20 cellular contexts compared by ENCODE assay signal in the genomic region with DNA sequence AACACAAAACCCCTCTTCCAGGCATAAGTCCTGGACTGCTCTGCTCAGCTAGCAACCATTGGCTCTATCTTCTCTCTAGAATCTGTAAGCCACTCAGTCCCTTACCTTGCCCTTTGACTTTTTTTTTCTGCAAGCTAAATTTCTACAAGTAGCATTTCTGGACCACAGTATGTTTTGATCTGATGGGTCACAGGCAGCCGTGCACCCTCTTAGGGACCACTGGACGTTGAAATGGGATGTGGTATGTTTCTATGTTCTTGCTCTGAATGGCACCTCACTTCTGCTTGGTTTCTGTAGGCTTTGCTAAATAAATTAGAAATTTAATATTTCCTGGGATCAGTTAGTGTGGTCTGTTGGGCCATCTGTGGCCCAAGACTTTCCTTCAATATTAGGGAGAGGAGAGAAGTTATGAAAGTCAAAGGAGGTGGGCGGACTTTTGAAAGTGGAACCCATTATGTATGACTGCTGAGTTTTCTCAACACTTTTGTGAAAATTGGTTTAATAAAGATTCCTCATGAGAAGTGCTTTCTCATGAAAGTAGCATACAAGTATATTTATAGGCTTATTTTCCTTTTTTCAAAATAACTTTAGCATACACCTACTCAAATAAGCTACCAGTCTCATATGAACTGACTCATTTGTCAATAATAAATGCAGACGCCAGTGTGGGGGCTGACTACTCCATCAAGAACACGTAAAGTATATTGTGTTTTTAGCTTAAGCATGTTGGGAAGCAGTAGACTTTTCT. TPM values are rescaled to one million over a fixed set of nuclear protein-coding genes. Genes with fewer than 3 reads are reported as not detected.
DNase-seq lines count a peak whose midpoint lies in the region; ATAC-seq and TF ChIP-seq lines count a peak whose summit lies in the region.
"Had no signal": no experiment of that assay in that cellular context is flagged by ENCODE, and none has a peak within 500 bp of the region (broad histone marks: within the 10 kb centered on the region; RNA-seq: fewer than 3 reads in every experiment).

No MANE protein-coding gene starts in this region.

- H3K4me3 Mint-ChIP-seq in activated T-helper 17 cell treated with anti-CD3 and anti-CD28 coated beads, Interleukin-2, amount 50 U/mL, for 72 hours: no peak overlapping the region
- H3K4me3 Mint-ChIP-seq: activated naive CD4-positive, alpha-beta T cell treated with anti-CD3 and anti-CD28 coated beads, Interleukin-2, amount 10 ng/mL, durations not matched to agents 7 days and 5 days; stimulated activated naive CD8-positive, alpha-beta T cell treated with anti-CD3 and anti-CD28 coated beads, Interleukin-15, amount 100 ng/mL, for 72 hours; type B pancreatic cell had no signal

- H3K27me3 ChIP-seq in colonic mucosa: no peaks in the 10 kb centered on the region
- H3K27me3 ChIP-seq in brain microvascular endothelial cell (replicated peaks): no peaks in the 10 kb centered on the region

- no peaks in the 10 kb centered on the region for H3K36me3 Mint-ChIP-seq in activated T-helper 17 cell treated with anti-CD3 and anti-CD28 coated beads, Interleukin-2, amount 50 U/mL, for 72 hours (ENCODE audit: low read depth)
- H3K36me3 Mint-ChIP-seq: type B pancreatic cell had no signal

- H3K27me3 Mint-ChIP-seq in activated T-helper 17 cell treated with anti-CD3 and anti-CD28 coated beads, Interleukin-2, amount 50 U/mL, for 72 hours: no peaks in the 10 kb centered on the region
- H3K27me3 Mint-ChIP-seq: stimulated activated naive CD8-positive, alpha-beta T cell treated with anti-CD3 and anti-CD28 coated beads, Interleukin-15, amount 100 ng/mL, for 72 hours had no signal

- DNase-seq in GM13976 (ENCODE audit: low spot score) (peak; percentile 57), colonic mucosa (no peak), left cardiac atrium (no peak), brain microvascular endothelial cell (no peak), cerebellar nuclear complex (lab: John Stamatoyannopoulos, UW) (no peak)
- DNase-seq: activated CD4-positive, alpha-beta T cell treated with anti-CD3 and anti-CD28 coated beads for 48 hours; activated naive CD4-positive, alpha-beta T cell treated with anti-CD3 and anti-CD28 coated beads, Interleukin-2, amount 10 ng/mL, durations not matched to agents 7 days and 5 days; cortex of kidney; DMS153; hypothalamus; midbrain; NCI-H1105 treated with DMSO at 0.1 percent for 48 hours; retina; stimulated activated naive CD8-positive, alpha-beta T cell treated with anti-CD3 and anti-CD28 coated beads, Interleukin-15, amount 100 ng/mL, for 72 hours had no signal

- in situ Hi-C loops in GM13976 (cut with MboI; ENCODE audit: low sequenced_read_pairs, unreplicated experiment) (loop anchor here (25.0 kb wide), 1 partner anchor 494 kb away; no protein-coding TSS in a partner anchor), brain microvascular endothelial cell (cut with HindIII; ENCODE audit: low pct_ligation_motif_present, low sequenced_read_pairs) (no loop called here)

- no peaks in the 10 kb centered on the region for H3K9me3 ChIP-seq in colonic mucosa

- H3K4me1 ChIP-seq in colonic mucosa: no peaks in the 10 kb centered on the region

- no peaks in the 10 kb centered on the region for H3K36me3 ChIP-seq in colonic mucosa
- H3K36me3 ChIP-seq in brain microvascular endothelial cell (replicated peaks): no peaks in the 10 kb centered on the region

- H3K27ac ChIP-seq in colonic mucosa: no peak overlapping the region
- H3K27ac ChIP-seq in brain microvascular endothelial cell: no peak overlapping the region
- H3K27ac ChIP-seq: C4-2B had no signal

- ATAC-seq in GM21360 (IDR thresholded peaks at IDR 0.05; ENCODE audit: unreplicated experiment): peak; percentile 63
- peak; percentile 57 for ATAC-seq in HG02885 (IDR thresholded peaks at IDR 0.05; ENCODE audit: poor library complexity, unreplicated experiment)
- peak; percentile 26 for ATAC-seq in activated T-helper 17 cell treated with anti-CD3 and anti-CD28 coated beads, Interleukin-2, amount 50 U/mL, for 72 hours (replicated peaks)
- ATAC-seq in left cardiac atrium: no peak
- ATAC-seq: SK-N-SH treated with all-trans-retinoic acid at 6 μM for 48 hours; stimulated activated naive CD8-positive, alpha-beta T cell treated with anti-CD3 and anti-CD28 coated beads, Interleukin-15, amount 100 ng/mL, for 72 hours had no signal

- no peak overlapping the region for H3K9ac ChIP-seq in colonic mucosa (ENCODE audit: low read depth in 2 of 2, low read length in 2 of 2)

- H3K27ac Mint-ChIP-seq in activated T-helper 17 cell treated with anti-CD3 and anti-CD28 coated beads, Interleukin-2, amount 50 U/mL, for 72 hours: no peak overlapping the region
- H3K27ac Mint-ChIP-seq: activated naive CD4-positive, alpha-beta T cell treated with anti-CD3 and anti-CD28 coated beads, Interleukin-2, amount 10 ng/mL, durations not matched to agents 7 days and 5 days; stimulated activated naive CD8-positive, alpha-beta T cell treated with anti-CD3 and anti-CD28 coated beads, Interleukin-15, amount 100 ng/mL, for 72 hours; type B pancreatic cell had no signal

- intact Hi-C loops in colonic mucosa (cut with DNase I) (loop anchor here (10.0 kb wide), 1 partner anchor 91 kb away; no protein-coding TSS in a partner anchor), left cardiac atrium (cut with DNase I) (no loop called here)

- H3K4me1 Mint-ChIP-seq in activated T-helper 17 cell treated with anti-CD3 and anti-CD28 coated beads, Interleukin-2, amount 50 U/mL, for 72 hours: peaks cover 5% of the 10 kb centered on the region

- TF ChIP-seq CTCF in GM13976 (IDR thresholded peaks at IDR 0.05; ENCODE audit: borderline replicate concordance, control extremely low read depth, extremely low read depth, insufficient read depth, missing control alignments) (no peak), colonic mucosa (IDR thresholded peaks at IDR 0.05) (no peak), brain microvascular endothelial cell (IDR thresholded peaks at IDR 0.05; ENCODE audit: low read depth, low read length, missing control alignments) (no peak)

- no peaks in the 10 kb centered on the region for H3K9me3 Mint-ChIP-seq in activated T-helper 17 cell treated with anti-CD3 and anti-CD28 coated beads, Interleukin-2, amount 50 U/mL, for 72 hours
- H3K9me3 Mint-ChIP-seq: stimulated activated naive CD8-positive, alpha-beta T cell treated with anti-CD3 and anti-CD28 coated beads, Interleukin-15, amount 100 ng/mL, for 72 hours had no signal

- H3K4me3 ChIP-seq in colonic mucosa (no peak overlapping the region), brain microvascular endothelial cell (ENCODE audit: low read depth, low read length) (no peak overlapping the region)

RNA-seq across cellular contexts. Expression of a gene that starts 18.4 kb away (rescaled TPM):
- 10 to 100 TPM; 44.4 to 57.3 TPM for total RNA-seq in activated T-helper 17 cell treated with anti-CD3 and anti-CD28 coated beads, Interleukin-2, amount 50 U/mL, for 72 hours
- 10 to 100 TPM; 15.2 to 30.2 TPM for total RNA-seq in colonic mucosa
- 10 to 100 TPM; 34.1 to 37.2 TPM for total RNA-seq in left cardiac atrium

Comparison
In these comparisons a context has a peak if more than half of its experiments do, and no peak if none do; other contexts are left out.
1. ATAC-seq: peak in GM21360 (single experiment), HG02885 (single experiment) and activated T-helper 17 cell treated with anti-CD3 and anti-CD28 coated beads, Interleukin-2, amount 50 U/mL, for 72 hours (single experiment); none in left cardiac atrium (0 of 2).